ENCODE assay signal across 22 cellular contexts in the genomic region with DNA sequence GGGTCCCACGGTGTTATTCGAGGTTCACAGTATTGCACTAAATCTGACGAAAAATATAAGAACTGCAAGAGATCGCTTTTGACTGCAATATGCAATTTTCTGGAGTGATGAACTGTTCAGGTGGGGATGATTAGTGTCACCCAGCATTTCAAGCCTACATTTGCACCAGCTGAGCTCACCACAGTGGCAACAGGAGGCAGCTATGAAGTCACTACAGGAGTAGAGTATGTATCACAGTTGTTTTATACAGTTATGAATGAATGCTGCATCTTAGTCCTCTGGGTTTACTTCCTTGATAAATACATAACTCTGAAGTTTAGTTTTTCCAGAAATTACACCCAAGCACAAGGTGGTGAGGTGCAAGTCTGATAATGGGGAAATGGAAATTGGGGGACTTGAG.
DNase-seq lines count a peak whose midpoint lies in the region; ATAC-seq and TF ChIP-seq lines count a peak whose summit lies in the region.
"Had no signal": no experiment of that assay in that cellular context is flagged by ENCODE, and none has a peak within 500 bp of the region (broad histone marks: within the 10 kb centered on the region; RNA-seq: fewer than 3 reads in every experiment).

No MANE protein-coding gene starts in this region.

- TF ChIP-seq CTCF in nephron (IDR thresholded peaks at IDR 0.05; ENCODE audit: unreplicated experiment in 3 of 3): no peak

- CTCF ChIA-PET in activated CD4-positive, alpha-beta T cell treated with anti-CD3 and anti-CD28 coated beads, Interleukin-2, amount 10 ng/mL, durations not matched to agents 7 days and 5 days (lab: Charles Lee): interaction anchor here (1.0 to 1.5 kb wide), 2 partner anchors 11 to 31 kb away, joined by 3 to 4 read pairs; no protein-coding TSS in a partner anchor

- H3K27me3 ChIP-seq in BLaER1: no peaks in the 10 kb centered on the region
- H3K27me3 ChIP-seq: ascending aorta, pancreas, sigmoid colon had no signal

- no peaks in the 10 kb centered on the region for H3K9me3 Mint-ChIP-seq in activated CD4-positive, alpha-beta T cell treated with anti-CD3 and anti-CD28 coated beads, Interleukin-2, amount 10 ng/mL, durations not matched to agents 7 days and 5 days
- no peaks in the 10 kb centered on the region for H3K9me3 Mint-ChIP-seq in activated T-cell treated with anti-CD3 and anti-CD28 coated beads, Interleukin-2, amount 50 U/mL, for 72 hours
- H3K9me3 Mint-ChIP-seq in nephron: peaks cover 4% of the 10 kb centered on the region
- H3K9me3 Mint-ChIP-seq: endodermal cell had no signal

- no peak for DNase-seq in activated CD4-positive, alpha-beta T cell treated with anti-CD3 and anti-CD28 coated beads, Interleukin-2, amount 10 ng/mL, durations not matched to agents 7 days and 5 days
- DNase-seq in activated CD4-positive, alpha-beta T cell treated with anti-CD3 and anti-CD28 coated beads for 4 hours: no peak
- DNase-seq in activated T-cell treated with anti-CD3 and anti-CD28 coated beads, Interleukin-2, amount 50 U/mL, for 72 hours: no peak
- no peak for DNase-seq in EL
- DNase-seq in SW480 (ENCODE audit: low spot score): no peak
- DNase-seq: activated effector memory CD4-positive, alpha-beta T cell treated with Interleukin-2 at 50 U/mL for 16 hours; cerebellar nuclear complex; endodermal cell; HCEC 1CT; head of caudate nucleus; NCI-H1436 treated with DMSO at 0.1 percent for 48 hours; NCI-H2171; NCI-H526; pancreas; sigmoid colon; stimulated activated CD4-positive, alpha-beta T cell treated with anti-CD3 and anti-CD28 coated beads, Interleukin-2, amount 100 ng/mL, for 24 hours had no signal

- peaks cover 2% of the 10 kb centered on the region; the same call in 1 of the 2 replicates for H4K20me1 ChIP-seq in BLaER1

- peaks cover 65% of the 10 kb centered on the region for H3K9me3 ChIP-seq in BLaER1
- H3K9me3 ChIP-seq: ascending aorta, pancreas, sigmoid colon had no signal

- H3K36me3 ChIP-seq in BLaER1: peaks cover 93% of the 10 kb centered on the region
- H3K36me3 ChIP-seq: pancreas had no signal

- H3K27ac Mint-ChIP-seq in activated CD4-positive, alpha-beta T cell treated with anti-CD3 and anti-CD28 coated beads, Interleukin-2, amount 10 ng/mL, durations not matched to agents 7 days and 5 days: peak overlapping the region; percentile 32
- peak overlapping the region; percentile 17 for H3K27ac Mint-ChIP-seq in activated T-cell treated with anti-CD3 and anti-CD28 coated beads, Interleukin-2, amount 50 U/mL, for 72 hours
- H3K27ac Mint-ChIP-seq in nephron: peak overlapping the region in 2 of 3 experiments; percentile 74 to 79
- H3K27ac Mint-ChIP-seq: endodermal cell had no signal

- peaks cover 56% of the 10 kb centered on the region for H3K4me1 ChIP-seq in BLaER1

- peak overlapping the region; percentile 66 for H3K27ac ChIP-seq in BLaER1
- H3K27ac ChIP-seq: ascending aorta, C4-2B, pancreas, sigmoid colon had no signal

- H3K36me3 Mint-ChIP-seq in activated CD4-positive, alpha-beta T cell treated with anti-CD3 and anti-CD28 coated beads, Interleukin-2, amount 10 ng/mL, durations not matched to agents 7 days and 5 days (ENCODE audit: low read depth): peaks cover 51% of the 10 kb centered on the region
- H3K36me3 Mint-ChIP-seq in activated T-cell treated with anti-CD3 and anti-CD28 coated beads, Interleukin-2, amount 50 U/mL, for 72 hours (ENCODE audit: insufficient read depth in 2 of 2): peaks cover 14 to 15% of the 10 kb centered on the region in 2 donors
- H3K36me3 Mint-ChIP-seq in nephron (ENCODE audit: low read depth): peaks cover 69% of the 10 kb centered on the region

- peak overlapping the region; percentile 66 for H3K4me2 ChIP-seq in BLaER1

- no peak overlapping the region for H3K4me3 Mint-ChIP-seq in activated CD4-positive, alpha-beta T cell treated with anti-CD3 and anti-CD28 coated beads, Interleukin-2, amount 10 ng/mL, durations not matched to agents 7 days and 5 days
- H3K4me3 Mint-ChIP-seq in activated T-cell treated with anti-CD3 and anti-CD28 coated beads, Interleukin-2, amount 50 U/mL, for 72 hours: peak overlapping the region in 1 of 2 donors; percentile 53
- H3K4me3 Mint-ChIP-seq in nephron: peak overlapping the region in 1 of 3 experiments; percentile 31
- H3K4me3 Mint-ChIP-seq: endodermal cell had no signal

- H3K9ac ChIP-seq in BLaER1: no peak overlapping the region

- POLR2A ChIA-PET in activated CD4-positive, alpha-beta T cell treated with anti-CD3 and anti-CD28 coated beads, Interleukin-2, amount 10 ng/mL, durations not matched to agents 7 days and 5 days (lab: Charles Lee): no interaction called here

- peaks cover 58% of the 10 kb centered on the region for H3K4me1 Mint-ChIP-seq in activated CD4-positive, alpha-beta T cell treated with anti-CD3 and anti-CD28 coated beads, Interleukin-2, amount 10 ng/mL, durations not matched to agents 7 days and 5 days
- peaks cover 56% of the 10 kb centered on the region for H3K4me1 Mint-ChIP-seq in activated T-cell treated with anti-CD3 and anti-CD28 coated beads, Interleukin-2, amount 50 U/mL, for 72 hours (ENCODE audit: low read depth)
- peaks cover 70% of the 10 kb centered on the region for H3K4me1 Mint-ChIP-seq in nephron
- H3K4me1 Mint-ChIP-seq: endodermal cell had no signal

- ATAC-seq in activated T-cell treated with anti-CD3 and anti-CD28 coated beads, Interleukin-2, amount 50 U/mL, for 72 hours (replicated peaks in 1 of 2): peak; percentile 77 to 90
- no peak for ATAC-seq in HG03159 (IDR thresholded peaks at IDR 0.05; ENCODE audit: unreplicated experiment)
- ATAC-seq: HepG2, pancreas had no signal

- no peaks in the 10 kb centered on the region for H3K27me3 Mint-ChIP-seq in activated CD4-positive, alpha-beta T cell treated with anti-CD3 and anti-CD28 coated beads, Interleukin-2, amount 10 ng/mL, durations not matched to agents 7 days and 5 days
- no peaks in the 10 kb centered on the region for H3K27me3 Mint-ChIP-seq in activated T-cell treated with anti-CD3 and anti-CD28 coated beads, Interleukin-2, amount 50 U/mL, for 72 hours (ENCODE audit: low read depth)
- H3K27me3 Mint-ChIP-seq in nephron (ENCODE audit: low read depth): no peaks in the 10 kb centered on the region

- no peak overlapping the region for H3K4me3 ChIP-seq in BLaER1
- H3K4me3 ChIP-seq: ascending aorta, pancreas, sigmoid colon had no signal

Comparison
In these comparisons a context has a peak if more than half of its experiments do, and no peak if none do; other contexts are left out.
1. H3K27ac Mint-ChIP-seq: peak in every context shown above with its lines; median percentile 76 in nephron; 32 in activated CD4-positive, alpha-beta T cell treated with anti-CD3 and anti-CD28 coated beads, Interleukin-2, amount 10 ng/mL, durations not matched to agents 7 days and 5 days; 17 in activated T-cell treated with anti-CD3 and anti-CD28 coated beads, Interleukin-2, amount 50 U/mL, for 72 hours.